30 cellular contexts compared by ENCODE assay signal in the genomic region with DNA sequence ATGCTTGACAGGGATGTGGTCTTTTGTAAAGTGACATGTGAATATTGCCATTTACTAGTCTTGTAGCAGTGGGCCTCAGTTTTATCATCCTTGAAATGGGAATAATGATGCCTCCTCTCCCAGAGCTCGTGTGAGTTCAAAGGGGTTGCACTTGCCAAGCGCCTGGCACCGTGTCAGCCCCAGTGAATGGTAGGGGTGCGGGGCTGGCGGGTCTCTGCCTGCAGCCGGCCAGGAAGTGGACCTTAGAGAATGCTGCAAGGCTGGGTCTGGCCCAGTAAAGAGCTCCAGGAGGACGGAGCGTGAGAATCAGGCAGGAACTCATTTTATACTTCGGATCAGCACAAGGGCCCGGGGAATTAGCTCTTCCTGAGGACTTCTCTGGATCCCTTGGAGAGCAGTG.
"Had no signal": no experiment of that assay in that cellular context is flagged by ENCODE, and none has a peak within 500 bp of the region (broad histone marks: within the 10 kb centered on the region; RNA-seq: fewer than 3 reads in every experiment).

No MANE protein-coding gene starts in this region.

- H3K9ac ChIP-seq: parathyroid adenoma had no signal

- H3K4me3 ChIP-seq: ovary, psoas muscle, skin epidermis, smooth muscle cell, spleen, suprapubic skin, testis, tibial artery, transverse colon, upper lobe of right lung, uterus had no signal

- H3K36me3 Mint-ChIP-seq: naive B cell; natural killer cell treated with Interleukin-12 subunit alpha and Interleukin-12 subunit beta and Interleukin-15 and Interleukin-18, amount 100 ng/mL, for 72 hours; stimulated activated memory B cell treated with anti-CD40 and anti-IgM and Interleukin-4, amounts not matched to agents 10 μg/mL and 1 μg/mL and 100 μg/mL, for 72 hours; type B pancreatic cell had no signal

- H3K4me1 ChIP-seq: parathyroid adenoma, psoas muscle, spleen, tibial artery, upper lobe of right lung, uterus had no signal

- H3K27me3 Mint-ChIP-seq: progenitor cell of endocrine pancreas; stimulated activated naive CD8-positive, alpha-beta T cell treated with anti-CD3 and anti-CD28 coated beads, Interleukin-15, amount 100 ng/mL, for 72 hours; type B pancreatic cell had no signal

- H2AFZ ChIP-seq: parathyroid adenoma had no signal

- H3K4me3 Mint-ChIP-seq: naive B cell; naive thymus-derived CD8-positive, alpha-beta T cell; natural killer cell treated with Interleukin-12 subunit alpha and Interleukin-12 subunit beta and Interleukin-15 and Interleukin-18, amount 100 ng/mL, for 72 hours; stimulated activated memory B cell treated with anti-CD40 and anti-IgM and Interleukin-4, amounts not matched to agents 10 μg/mL and 1 μg/mL and 100 μg/mL, for 72 hours; stimulated activated naive CD8-positive, alpha-beta T cell treated with anti-CD3 and anti-CD28 coated beads, Interleukin-15, amount 100 ng/mL, for 72 hours; type B pancreatic cell had no signal

- H3K36me3 ChIP-seq: ovary, suprapubic skin, transverse colon, upper lobe of right lung, uterus had no signal

- H3K27ac ChIP-seq: ovary, parathyroid adenoma, psoas muscle, skin epidermis, spleen, suprapubic skin, testis, tibial artery, transverse colon, upper lobe of right lung, uterus had no signal

- DNase-seq: naive B cell; naive thymus-derived CD8-positive, alpha-beta T cell; occipital lobe; ovary; posterior cingulate gyrus; psoas muscle; right cardiac atrium; spleen; stimulated activated CD4-positive, alpha-beta T cell treated with anti-CD3 and anti-CD28 coated beads, Interleukin-12 subunit alpha, Interleukin-12 subunit beta, amount 100 ng/mL, for 4 hours; stimulated activated CD4-positive, alpha-beta T cell treated with anti-CD3 and anti-CD28 coated beads, Interleukin-1b, Interleukin-23, amount 100 ng/mL, for 48 hours; stimulated activated CD4-positive, alpha-beta T cell treated with anti-CD3 and anti-CD28 coated beads, Interleukin-4, amount 100 ng/mL, for 1 hour; stimulated activated CD4-positive, alpha-beta T cell treated with anti-CD3 and anti-CD28 coated beads, Interleukin-4, amount 100 ng/mL, for 4 hours; stimulated activated CD8-positive, alpha-beta memory T cell treated with anti-CD3 and anti-CD28 coated beads, Interleukin-4, amount 100 ng/mL, for 48 hours; stimulated activated naive CD4-positive, alpha-beta T cell; stimulated activated naive CD8-positive, alpha-beta T cell treated with anti-CD3 and anti-CD28 coated beads, Interleukin-15, amount 100 ng/mL, for 72 hours; stimulated activated naive CD8-positive, alpha-beta T cell treated with anti-CD3 and anti-CD28 coated beads, Interleukin-15, Interleukin-2, amounts not matched to agents 100 U/mL and 50 U/mL, for 24 hours; testis; tibial artery; transverse colon; upper lobe of right lung; uterus had no signal

- H3K9me3 Mint-ChIP-seq: naive thymus-derived CD8-positive, alpha-beta T cell; natural killer cell treated with Interleukin-12 subunit alpha and Interleukin-12 subunit beta and Interleukin-15 and Interleukin-18, amount 100 ng/mL, for 72 hours; stimulated activated naive CD8-positive, alpha-beta T cell treated with anti-CD3 and anti-CD28 coated beads, Interleukin-15, amount 100 ng/mL, for 72 hours; type B pancreatic cell had no signal

- H3K79me2 ChIP-seq: parathyroid adenoma had no signal

- H3K27me3 ChIP-seq: ovary, spleen, suprapubic skin, testis, tibial artery, transverse colon, upper lobe of right lung, uterus had no signal

- H3K9me3 ChIP-seq: ovary, psoas muscle, spleen, suprapubic skin, testis, tibial artery, transverse colon, upper lobe of right lung, uterus had no signal

- H3K27ac Mint-ChIP-seq: natural killer cell treated with Interleukin-12 subunit alpha and Interleukin-12 subunit beta and Interleukin-15 and Interleukin-18, amount 100 ng/mL, for 72 hours; stimulated activated memory B cell treated with anti-CD40 and anti-IgM and Interleukin-4, amounts not matched to agents 10 μg/mL and 1 μg/mL and 100 μg/mL, for 72 hours; stimulated activated naive CD8-positive, alpha-beta T cell treated with anti-CD3 and anti-CD28 coated beads, Interleukin-15, amount 100 ng/mL, for 72 hours; type B pancreatic cell had no signal

- ATAC-seq: naive thymus-derived CD8-positive, alpha-beta T cell; natural killer cell treated with Interleukin-12 subunit alpha and Interleukin-12 subunit beta and Interleukin-15 and Interleukin-18, amount 100 ng/mL, for 72 hours; psoas muscle; right cardiac atrium; sciatic nerve; stimulated activated memory B cell treated with anti-CD40 and anti-IgM and Interleukin-4, amounts not matched to agents 10 μg/mL and 1 μg/mL and 100 μg/mL, for 72 hours; stimulated activated naive CD8-positive, alpha-beta T cell treated with anti-CD3 and anti-CD28 coated beads, Interleukin-15, amount 100 ng/mL, for 72 hours; stimulated activated naive CD8-positive, alpha-beta T cell treated with anti-CD3 and anti-CD28 coated beads, Interleukin-15, Interleukin-2, amounts not matched to agents 100 U/mL and 50 U/mL, for 24 hours; upper lobe of right lung had no signal

- H3K4me2 ChIP-seq: smooth muscle cell had no signal

- H3K4me1 Mint-ChIP-seq: naive B cell; stimulated activated memory B cell treated with anti-CD40 and anti-IgM and Interleukin-4, amounts not matched to agents 10 μg/mL and 1 μg/mL and 100 μg/mL, for 72 hours; stimulated activated naive CD8-positive, alpha-beta T cell treated with anti-CD3 and anti-CD28 coated beads, Interleukin-15, amount 100 ng/mL, for 72 hours had no signal
